ENCODE assay signal across 26 cellular contexts in genomic region chr14:53064461-53064860, GRCh38.
"Had no signal": no experiment of that assay in that cellular context is flagged by ENCODE, and none has a peak within 500 bp of the region (broad histone marks: within the 10 kb centered on the region; RNA-seq: fewer than 3 reads in every experiment).

No MANE protein-coding gene starts in this region.

- H3K4me1 ChIP-seq: body of pancreas had no signal

- FAIRE-seq: bronchial epithelial cell had no signal

- H3K9me3 ChIP-seq: body of pancreas had no signal

- H3K27ac ChIP-seq: body of pancreas, SK-N-MC had no signal

- ATAC-seq: activated CD8-positive, alpha-beta memory T cell treated with anti-CD3 and anti-CD28 coated beads, Interleukin-2, amount 10 ng/mL, durations not matched to agents 7 days and 5 days; body of pancreas; T-cell had no signal

- H3K27me3 ChIP-seq: body of pancreas had no signal

- DNase-seq: activated B cell treated with CpG ODN at 0.5 μM for 24 hours; activated CD4-positive, alpha-beta T cell treated with anti-CD3 and anti-CD28 coated beads for 1 hour; activated CD4-positive, alpha-beta T cell treated with anti-CD3 and anti-CD28 coated beads, Interleukin-2, amount 10 ng/mL, durations not matched to agents 24 days and 14 days; activated CD4-positive, alpha-beta T cell treated with anti-CD3 and anti-CD28 coated beads, Interleukin-2, amount 50 U/mL, for 48 hours; activated CD8-positive, alpha-beta memory T cell treated with anti-CD3 and anti-CD28 coated beads, Interleukin-2, amount 10 ng/mL, durations not matched to agents 7 days and 5 days; activated effector memory CD4-positive, alpha-beta T cell treated with Interleukin-2 at 50 U/mL for 16 hours; activated naive CD4-positive, alpha-beta T cell; activated T-cell treated with anti-CD3 and anti-CD28 coated beads, Interleukin-2, amount 50 U/mL, for 24 hours; aorta; body of pancreas; central memory CD4-positive, alpha-beta T cell; MV-4-11; NCI-H1092 treated with DMSO at 0.1 percent for 48 hours; NCI-H1417 treated with DMSO at 0.1 percent for 48 hours; NCI-H1694; NCI-H2029; NCI-H345; NCI-H510A; NCI-H526 treated with DMSO at 0.1 percent for 48 hours; NCI-H82; SIG-M5; T-cell; T-helper 2 cell; T1000 had no signal

- H3K4me3 ChIP-seq: body of pancreas, SK-N-MC had no signal
